In genomic region chr2:223865907-223866508, GRCh38 we compare ENCODE assay signal across 16 cellular contexts. TPM values are rescaled to one million over a fixed set of nuclear protein-coding genes. Genes with fewer than 3 reads are reported as not detected.
DNase-seq lines count a peak whose midpoint lies in the region; ATAC-seq, FAIRE-seq and TF ChIP-seq lines count a peak whose summit lies in the region.
"Had no signal": no experiment of that assay in that cellular context is flagged by ENCODE, and none has a peak within 500 bp of the region (broad histone marks: within the 10 kb centered on the region; RNA-seq: fewer than 3 reads in every experiment).

No MANE protein-coding gene starts in this region.

- H3K4me1 ChIP-seq in keratinocyte (ENCODE audit: control insufficient read depth, extremely low read depth, insufficient read depth, low read length), result peaks cover 9% of the 10 kb centered on the region

- peaks cover 0 to 2% of the 10 kb centered on the region in 2 experiments for H3K36me3 ChIP-seq in keratinocyte (ENCODE audit: control insufficient read depth in 2 of 2, extremely low read depth in 1 of 2, insufficient read depth in 2 of 2, low read length in 2 of 2)
- H3K36me3 ChIP-seq: transverse colon had no signal

- H3K27ac ChIP-seq in keratinocyte (ENCODE audit: control insufficient read depth, insufficient read depth, low read length), result no peak overlapping the region
- H3K27ac ChIP-seq: dorsolateral prefrontal cortex, transverse colon had no signal

- TF ChIP-seq CTCF in keratinocyte (optimal IDR thresholded peaks at IDR 0.05 in 1 of 3, IDR thresholded peaks at IDR 0.05 in 1 of 3, conservative IDR thresholded peaks at IDR 0.05 in 1 of 3; ENCODE audit: extremely low read depth in 1 of 3, insufficient read depth in 2 of 3, low read length in 3 of 3), result no peak

- no peak overlapping the region for H2AFZ ChIP-seq in keratinocyte (ENCODE audit: control insufficient read depth, low read length)

- dilution Hi-C loops in keratinocyte (cut with MboI; ENCODE audit: extremely low pct_ligation_motif_present, low sequenced_read_pairs), result no loop called here

- no peaks in the 10 kb centered on the region for H3K9me3 ChIP-seq in keratinocyte (ENCODE audit: control insufficient read depth, low read depth, low read length)
- H3K9me3 ChIP-seq: transverse colon had no signal

- no peaks in the 10 kb centered on the region for H3K27me3 ChIP-seq in keratinocyte (ENCODE audit: control insufficient read depth, extremely low read depth, insufficient read depth, low read length)
- H3K27me3 ChIP-seq: dorsolateral prefrontal cortex, transverse colon had no signal

- no peak for DNase-seq in T-helper 2 cell treated with Interferon-gamma antibody and Interleukin-4, amounts not matched to agents 5 μg/mL and 100 μg/mL, for 36 hours (ENCODE audit: low spot score)
- no peak for DNase-seq in keratinocyte (ENCODE audit: low read depth, low spot score)
- no peak for DNase-seq in DMS79 treated with DMSO at 0.1 percent for 48 hours (lab: John Stamatoyannopoulos, UW)
- no peak for DNase-seq in SW480 (ENCODE audit: low spot score)
- DNase-seq: activated gamma-delta T cell, dorsolateral prefrontal cortex, EL, HCEC 1CT, head of caudate nucleus, NCI-H1105, transverse colon had no signal

- H3K36me3 Mint-ChIP-seq in T-helper 2 cell treated with Interferon-gamma antibody and Interleukin-4, amounts not matched to agents 5 μg/mL and 100 μg/mL, for 36 hours (ENCODE audit: low read depth), result peaks cover 35% of the 10 kb centered on the region

- H3K4me3 ChIP-seq in keratinocyte (ENCODE audit: control insufficient read depth in 2 of 3, extremely low read depth in 1 of 3, insufficient read depth in 2 of 3, low read depth in 1 of 3, low read length in 3 of 3), result no peak overlapping the region
- H3K4me3 ChIP-seq: dorsolateral prefrontal cortex, transverse colon had no signal

- H3K27ac Mint-ChIP-seq in T-helper 2 cell treated with Interferon-gamma antibody and Interleukin-4, amounts not matched to agents 5 μg/mL and 100 μg/mL, for 36 hours, result peak overlapping the region; percentile 92
- H3K27ac Mint-ChIP-seq: mesothelial cell of epicardium had no signal

- H3K4me3 Mint-ChIP-seq in T-helper 2 cell treated with Interferon-gamma antibody and Interleukin-4, amounts not matched to agents 5 μg/mL and 100 μg/mL, for 36 hours, result peak overlapping the region; percentile 64
- H3K4me3 Mint-ChIP-seq: mesothelial cell of epicardium had no signal

- no peaks in the 10 kb centered on the region for H3K79me2 ChIP-seq in keratinocyte (ENCODE audit: control insufficient read depth, insufficient read depth, low read length)

- no peaks in the 10 kb centered on the region for H3K9me1 ChIP-seq in keratinocyte (ENCODE audit: control insufficient read depth, extremely low read depth, insufficient read depth, low read length)

- no peaks in the 10 kb centered on the region for H3K9me3 Mint-ChIP-seq in T-helper 2 cell treated with Interferon-gamma antibody and Interleukin-4, amounts not matched to agents 5 μg/mL and 100 μg/mL, for 36 hours
- H3K9me3 Mint-ChIP-seq: mesothelial cell of epicardium had no signal

- no peak overlapping the region for H3K4me2 ChIP-seq in keratinocyte (ENCODE audit: control insufficient read depth, extremely low read depth, insufficient read depth, low read depth, low read length)

- H3K9ac ChIP-seq in keratinocyte (ENCODE audit: control insufficient read depth, extremely low read depth, insufficient read depth, low read length), result no peak overlapping the region

- H3K27me3 Mint-ChIP-seq in T-helper 2 cell treated with Interferon-gamma antibody and Interleukin-4, amounts not matched to agents 5 μg/mL and 100 μg/mL, for 36 hours (ENCODE audit: low read depth), result no peaks in the 10 kb centered on the region

- FAIRE-seq in keratinocyte (lab: Jason Lieb, UNC), result peak; percentile 17
- FAIRE-seq: TTC549 had no signal

- H4K20me1 ChIP-seq in keratinocyte (ENCODE audit: control insufficient read depth, extremely low read depth, insufficient read depth, low read length), result no peaks in the 10 kb centered on the region

- peak; percentile 49 for ATAC-seq in GM18511 (IDR thresholded peaks at IDR 0.05; ENCODE audit: unreplicated experiment)
- ATAC-seq in HG02610 (IDR thresholded peaks at IDR 0.05; ENCODE audit: unreplicated experiment), result peak; percentile 44
- ATAC-seq in HG03175 (IDR thresholded peaks at IDR 0.05; ENCODE audit: unreplicated experiment), result no peak

- H3K4me1 Mint-ChIP-seq in T-helper 2 cell treated with Interferon-gamma antibody and Interleukin-4, amounts not matched to agents 5 μg/mL and 100 μg/mL, for 36 hours (ENCODE audit: low read depth), result peaks cover 30% of the 10 kb centered on the region
- H3K4me1 Mint-ChIP-seq: mesothelial cell of epicardium had no signal

RNA-seq across cellular contexts. Expression of gene AP1S3, which starts 28.6 kb away (rescaled TPM):
- 18.0 to 33.7 TPM (median 24.0 TPM) in 3 replicates for polyA plus RNA-seq in keratinocyte
- polyA plus RNA-seq in keratinocyte (2011; ENCODE audit: low read depth), result 28.2 TPM
- 21.2 and 31.8 TPM in 2 replicates for polyA plus RNA-seq in keratinocyte (2011; cell fraction: cytosol; rRNA removed)
- polyA plus RNA-seq in keratinocyte (2011; cell fraction: nucleus; rRNA removed), result 16.8 and 22.6 TPM in 2 replicates
- polyA plus RNA-seq in keratinocyte (2012; ENCODE audit: low replicate concordance), result 24.6 and 26.0 TPM in 2 replicates
- polyA minus RNA-seq in keratinocyte, result 4.5 to 18.2 TPM (median 9.9 TPM) in 3 replicates
- polyA minus RNA-seq in keratinocyte (2011; cell fraction: cytosol; rRNA and poly(A)+ RNA removed), result 44.1 TPM
- polyA minus RNA-seq in keratinocyte (2011; cell fraction: nucleus; rRNA and poly(A)+ RNA removed), result 34.5 and 40.1 TPM in 2 replicates
